Comparison of ENCODE assay signal across 1 cellular context in genomic region chr1:116510361-116510760, GRCh38.
TF ChIP-seq lines count a peak whose summit lies in the region.

No MANE protein-coding gene starts in this region.

TF ChIP-seq in HCT116, 20 proteins besides CTCF, POLR2A, EP300 and RAD21 (continued from another document):
- TF ChIP-seq, protein P1, sequence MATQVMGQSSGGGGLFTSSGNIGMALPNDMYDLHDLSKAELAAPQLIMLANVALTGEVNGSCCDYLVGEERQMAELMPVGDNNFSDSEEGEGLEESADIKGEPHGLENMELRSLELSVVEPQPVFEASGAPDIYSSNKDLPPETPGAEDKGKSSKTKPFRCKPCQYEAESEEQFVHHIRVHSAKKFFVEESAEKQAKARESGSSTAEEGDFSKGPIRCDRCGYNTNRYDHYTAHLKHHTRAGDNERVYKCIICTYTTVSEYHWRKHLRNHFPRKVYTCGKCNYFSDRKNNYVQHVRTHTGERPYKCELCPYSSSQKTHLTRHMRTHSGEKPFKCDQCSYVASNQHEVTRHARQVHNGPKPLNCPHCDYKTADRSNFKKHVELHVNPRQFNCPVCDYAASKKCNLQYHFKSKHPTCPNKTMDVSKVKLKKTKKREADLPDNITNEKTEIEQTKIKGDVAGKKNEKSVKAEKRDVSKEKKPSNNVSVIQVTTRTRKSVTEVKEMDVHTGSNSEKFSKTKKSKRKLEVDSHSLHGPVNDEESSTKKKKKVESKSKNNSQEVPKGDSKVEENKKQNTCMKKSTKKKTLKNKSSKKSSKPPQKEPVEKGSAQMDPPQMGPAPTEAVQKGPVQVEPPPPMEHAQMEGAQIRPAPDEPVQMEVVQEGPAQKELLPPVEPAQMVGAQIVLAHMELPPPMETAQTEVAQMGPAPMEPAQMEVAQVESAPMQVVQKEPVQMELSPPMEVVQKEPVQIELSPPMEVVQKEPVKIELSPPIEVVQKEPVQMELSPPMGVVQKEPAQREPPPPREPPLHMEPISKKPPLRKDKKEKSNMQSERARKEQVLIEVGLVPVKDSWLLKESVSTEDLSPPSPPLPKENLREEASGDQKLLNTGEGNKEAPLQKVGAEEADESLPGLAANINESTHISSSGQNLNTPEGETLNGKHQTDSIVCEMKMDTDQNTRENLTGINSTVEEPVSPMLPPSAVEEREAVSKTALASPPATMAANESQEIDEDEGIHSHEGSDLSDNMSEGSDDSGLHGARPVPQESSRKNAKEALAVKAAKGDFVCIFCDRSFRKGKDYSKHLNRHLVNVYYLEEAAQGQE (IDR thresholded peaks at IDR 0.05; ENCODE audit: low read depth): no peak
